In the genomic region with DNA sequence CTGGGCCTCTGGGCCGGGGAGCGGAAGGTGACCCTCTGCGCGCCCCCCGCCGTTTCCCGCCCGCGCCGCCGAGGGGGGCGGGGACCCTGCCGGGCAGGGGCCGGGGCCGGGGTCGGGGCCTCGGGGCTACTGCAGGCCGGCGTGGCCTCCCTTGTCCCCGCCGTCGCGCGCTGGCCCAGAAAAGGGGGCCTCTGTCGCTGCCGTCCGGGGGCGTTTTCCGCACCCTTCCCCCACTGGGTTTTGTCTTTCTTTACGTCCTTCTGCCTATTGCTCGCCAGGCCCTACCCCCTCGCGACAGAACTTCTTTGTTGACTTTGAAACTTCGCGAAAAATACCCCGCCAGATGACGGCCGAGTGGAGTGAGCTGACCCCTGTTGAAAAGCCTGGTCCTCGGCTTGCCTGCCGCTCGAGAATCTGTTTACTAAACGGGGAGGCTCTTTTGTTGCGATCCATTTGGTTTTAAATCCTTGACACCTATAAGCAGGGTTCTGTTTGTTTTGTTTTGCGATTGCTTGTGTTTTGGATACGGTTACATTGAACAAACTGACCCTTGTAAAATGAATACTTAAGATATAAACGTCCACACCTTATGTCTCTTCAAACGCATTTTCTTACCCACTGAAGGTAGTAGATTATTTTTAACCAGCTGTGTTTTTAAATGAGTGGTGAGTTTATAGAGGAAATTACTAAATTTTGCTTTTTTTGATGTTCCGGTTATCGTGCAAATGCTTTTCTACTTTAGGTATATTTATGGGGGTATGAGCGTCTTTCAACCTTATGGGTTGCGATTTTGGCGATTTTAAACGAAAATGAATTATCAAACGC, we compare ENCODE assay signal across 2 cellular contexts.
A peak's percentile ranks its signal among the peaks of the same experiment; 100 is the strongest.
TF ChIP-seq lines count a peak whose summit lies in the region.

No MANE protein-coding gene starts in this region.

TF ChIP-seq in IMR-90, 13 proteins besides CTCF, POLR2A, EP300 and RAD21:
- TF ChIP-seq RCOR1 (IDR thresholded peaks at IDR 0.05; ENCODE audit: insufficient replicate concordance, low read length) (no peak), MXI1 (IDR thresholded peaks at IDR 0.05; ENCODE audit: borderline replicate concordance, low read depth, low read length) (no peak), BHLHE40 (IDR thresholded peaks at IDR 0.05; ENCODE audit: low read depth, low read length) (no peak), NFE2L2 (IDR thresholded peaks at IDR 0.05; ENCODE audit: low read depth, low read length) (no peak), MAZ (IDR thresholded peaks at IDR 0.05; ENCODE audit: borderline replicate concordance, low read depth, low read length) (no peak)

TF ChIP-seq in K562, 482 proteins besides CTCF, POLR2A, EP300 and RAD21 (continues in another document):
- TF ChIP-seq JUND (IDR thresholded peaks at IDR 0.05; ENCODE audit: borderline replicate concordance, low read depth, low read length), result 0 out of 2 replicates have a peak, but pooled peaks have one; percentile 31
- TF ChIP-seq JUND (tag; IDR thresholded peaks at IDR 0.05; ENCODE audit: borderline replicate concordance, low read depth, low read length), result no peak; the same call in 2 of the 3 replicates
- 0 out of 2 replicates have a peak, but pooled peaks have one; percentile 60 for TF ChIP-seq ZFPM2 (CRISPR knock-in tag; IDR thresholded peaks at IDR 0.05)
- TF ChIP-seq ZNF584 (CRISPR knock-in tag; IDR thresholded peaks at IDR 0.05; ENCODE audit: low read depth), result no peak
- TF ChIP-seq KAT7 (CRISPR knock-in tag; IDR thresholded peaks at IDR 0.05; ENCODE audit: borderline replicate concordance), result 0 out of 2 replicates have a peak, but pooled peaks have one; percentile 52
- no peak for TF ChIP-seq HDAC3 (IDR thresholded peaks at IDR 0.05; ENCODE audit: borderline replicate concordance, partially characterized antibody)
- no peak for TF ChIP-seq SIRT6 (IDR thresholded peaks at IDR 0.05; ENCODE audit: low read depth, low read length)
- TF ChIP-seq ESRRB (CRISPR knock-in tag; IDR thresholded peaks at IDR 0.05; ENCODE audit: borderline replicate concordance), result no peak
- no peak for TF ChIP-seq HIVEP1 (CRISPR knock-in tag; IDR thresholded peaks at IDR 0.05)
- 0 out of 2 replicates have a peak, but pooled peaks have one; percentile 15 for TF ChIP-seq RHOXF2B (CRISPR knock-in tag; conservative IDR thresholded peaks at IDR 0.05)
- no peak for TF ChIP-seq YY1 (IDR thresholded peaks at IDR 0.05; ENCODE audit: borderline replicate concordance in 1 of 3, control insufficient read depth in 1 of 3, extremely low read depth in 1 of 3, insufficient read depth in 3 of 3, insufficient read length in 1 of 3, insufficient replicate concordance in 2 of 3, low read depth in 1 of 3, low read length in 2 of 3)
- TF ChIP-seq PCBP1 (IDR thresholded peaks at IDR 0.05; ENCODE audit: low read depth, low read length, poor library complexity, severe bottlenecking), result no peak
- TF ChIP-seq ETS1 (conservative IDR thresholded peaks at IDR 0.05; ENCODE audit: control insufficient read depth, low read depth, low read length), result peak; percentile 59; the same call in 1 of the 2 replicates
- TF ChIP-seq HNRNPH1 (optimal IDR thresholded peaks at IDR 0.05; ENCODE audit: low read depth, low read length), result no peak
- no peak for TF ChIP-seq FOXJ2 (tag; IDR thresholded peaks at IDR 0.05)
- TF ChIP-seq SIN3B (IDR thresholded peaks at IDR 0.05; ENCODE audit: low read depth), result peak; percentile 62
- TF ChIP-seq ASH1L (IDR thresholded peaks at IDR 0.05; ENCODE audit: borderline replicate concordance, low read depth, partially characterized antibody), result peak; percentile 33
- TF ChIP-seq NR2C2 (CRISPR knock-in tag; IDR thresholded peaks at IDR 0.05), result no peak
- peak; percentile 12; the same call in 1 of the 2 replicates for TF ChIP-seq NR2C2 (tag; IDR thresholded peaks at IDR 0.05)
- no peak for TF ChIP-seq THAP12 (CRISPR knock-in tag; IDR thresholded peaks at IDR 0.05)
- TF ChIP-seq THRAP3 (IDR thresholded peaks at IDR 0.05; ENCODE audit: borderline replicate concordance), result 0 out of 2 replicates have a peak, but pooled peaks have one; percentile 30
- no peak for TF ChIP-seq FUS (optimal IDR thresholded peaks at IDR 0.05; ENCODE audit: low read depth, low read length)
- no peak for TF ChIP-seq DACH1 (IDR thresholded peaks at IDR 0.05; ENCODE audit: partially characterized antibody)
- TF ChIP-seq, protein P1, sequence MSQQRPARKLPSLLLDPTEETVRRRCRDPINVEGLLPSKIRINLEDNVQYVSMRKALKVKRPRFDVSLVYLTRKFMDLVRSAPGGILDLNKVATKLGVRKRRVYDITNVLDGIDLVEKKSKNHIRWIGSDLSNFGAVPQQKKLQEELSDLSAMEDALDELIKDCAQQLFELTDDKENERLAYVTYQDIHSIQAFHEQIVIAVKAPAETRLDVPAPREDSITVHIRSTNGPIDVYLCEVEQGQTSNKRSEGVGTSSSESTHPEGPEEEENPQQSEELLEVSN (IDR thresholded peaks at IDR 0.05; ENCODE audit: borderline replicate concordance in 1 of 2, extremely low read depth in 1 of 2, insufficient read depth in 1 of 2, insufficient read length in 1 of 2, low read depth in 1 of 2, low read length in 1 of 2, poor library complexity in 1 of 2, severe bottlenecking in 1 of 2), result peak in 1 of 2 experiments; percentile 65
- peak; percentile 81 for TF ChIP-seq VEZF1 (CRISPR knock-in tag; IDR thresholded peaks at IDR 0.05)
- TF ChIP-seq, protein P2, sequence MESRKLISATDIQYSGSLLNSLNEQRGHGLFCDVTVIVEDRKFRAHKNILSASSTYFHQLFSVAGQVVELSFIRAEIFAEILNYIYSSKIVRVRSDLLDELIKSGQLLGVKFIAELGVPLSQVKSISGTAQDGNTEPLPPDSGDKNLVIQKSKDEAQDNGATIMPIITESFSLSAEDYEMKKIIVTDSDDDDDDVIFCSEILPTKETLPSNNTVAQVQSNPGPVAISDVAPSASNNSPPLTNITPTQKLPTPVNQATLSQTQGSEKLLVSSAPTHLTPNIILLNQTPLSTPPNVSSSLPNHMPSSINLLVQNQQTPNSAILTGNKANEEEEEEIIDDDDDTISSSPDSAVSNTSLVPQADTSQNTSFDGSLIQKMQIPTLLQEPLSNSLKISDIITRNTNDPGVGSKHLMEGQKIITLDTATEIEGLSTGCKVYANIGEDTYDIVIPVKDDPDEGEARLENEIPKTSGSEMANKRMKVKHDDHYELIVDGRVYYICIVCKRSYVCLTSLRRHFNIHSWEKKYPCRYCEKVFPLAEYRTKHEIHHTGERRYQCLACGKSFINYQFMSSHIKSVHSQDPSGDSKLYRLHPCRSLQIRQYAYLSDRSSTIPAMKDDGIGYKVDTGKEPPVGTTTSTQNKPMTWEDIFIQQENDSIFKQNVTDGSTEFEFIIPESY (CRISPR knock-in tag; IDR thresholded peaks at IDR 0.05), result no peak
- TF ChIP-seq, protein P3, sequence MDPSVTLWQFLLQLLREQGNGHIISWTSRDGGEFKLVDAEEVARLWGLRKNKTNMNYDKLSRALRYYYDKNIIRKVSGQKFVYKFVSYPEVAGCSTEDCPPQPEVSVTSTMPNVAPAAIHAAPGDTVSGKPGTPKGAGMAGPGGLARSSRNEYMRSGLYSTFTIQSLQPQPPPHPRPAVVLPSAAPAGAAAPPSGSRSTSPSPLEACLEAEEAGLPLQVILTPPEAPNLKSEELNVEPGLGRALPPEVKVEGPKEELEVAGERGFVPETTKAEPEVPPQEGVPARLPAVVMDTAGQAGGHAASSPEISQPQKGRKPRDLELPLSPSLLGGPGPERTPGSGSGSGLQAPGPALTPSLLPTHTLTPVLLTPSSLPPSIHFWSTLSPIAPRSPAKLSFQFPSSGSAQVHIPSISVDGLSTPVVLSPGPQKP (CRISPR knock-in tag; IDR thresholded peaks at IDR 0.05), result no peak
- no peak for TF ChIP-seq GTF3C2 (IDR thresholded peaks at IDR 0.05; ENCODE audit: borderline replicate concordance, extremely low read depth, insufficient read length)
- peak; percentile 93 for TF ChIP-seq CHD1 (IDR thresholded peaks at IDR 0.05; ENCODE audit: low read length)
- no peak for TF ChIP-seq FOXA1 (IDR thresholded peaks at IDR 0.05; ENCODE audit: borderline replicate concordance)
- no peak for TF ChIP-seq FIP1L1 (IDR thresholded peaks at IDR 0.05; ENCODE audit: low read depth, low read length, poor library complexity, severe bottlenecking)
- TF ChIP-seq HLTF (IDR thresholded peaks at IDR 0.05), result no peak
- TF ChIP-seq EGR1 (conservative IDR thresholded peaks at IDR 0.05), result peak; percentile 89
- TF ChIP-seq GATAD2B (IDR thresholded peaks at IDR 0.05; ENCODE audit: borderline replicate concordance), result peak; percentile 84; the same call in 1 of the 2 replicates
- no peak for TF ChIP-seq SMARCA5 (IDR thresholded peaks at IDR 0.05)
